In the genomic region with DNA sequence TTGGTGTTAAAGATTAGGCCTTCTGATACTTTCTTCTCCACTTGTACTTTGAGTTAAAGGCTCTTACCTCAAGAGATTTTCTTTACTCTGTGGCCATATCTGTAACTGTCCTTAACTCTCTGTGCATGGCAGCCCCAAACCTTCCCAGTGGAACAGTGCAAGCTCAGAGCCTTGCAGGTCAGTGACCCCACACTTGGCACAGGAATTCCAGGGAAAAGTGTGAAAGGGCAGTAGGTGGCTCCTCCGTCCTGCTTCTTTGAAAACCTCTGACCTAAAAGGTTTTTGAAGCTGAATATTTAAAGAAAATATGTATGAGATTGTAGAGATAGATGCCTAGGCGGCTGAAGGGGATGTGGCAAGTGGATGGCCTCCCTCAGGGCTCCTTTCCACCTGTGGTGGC, we compare ENCODE assay signal across 18 cellular contexts.
"Had no signal": no experiment of that assay in that cellular context is flagged by ENCODE, and none has a peak within 500 bp of the region (broad histone marks: within the 10 kb centered on the region; RNA-seq: fewer than 3 reads in every experiment).

No MANE protein-coding gene starts in this region.

- DNase-seq: activated CD4-positive, alpha-beta T cell treated with anti-CD3 and anti-CD28 coated beads, Interleukin-2, amount 10 ng/mL, durations not matched to agents 24 days and 14 days; activated CD8-positive, alpha-beta memory T cell treated with anti-CD3 and anti-CD28 coated beads, Interleukin-2, amount 10 ng/mL, durations not matched to agents 7 days and 5 days; activated CD8-positive, alpha-beta T cell treated with anti-CD3 and anti-CD28 coated beads for 36 hours; activated gamma-delta T cell; activated T-cell treated with anti-CD3 and anti-CD28 coated beads for 4 hours; colonic mucosa; esophagus squamous epithelium; heart left ventricle; kidney; left lung; mucosa of descending colon; stimulated activated CD4-positive, alpha-beta T cell treated with anti-CD3 and anti-CD28 coated beads, Interleukin-4, amount 100 ng/mL, for 24 hours; stimulated activated naive CD4-positive, alpha-beta T cell treated with Interleukin-2 at 50 U/mL for 16 hours; thyroid gland had no signal

- ATAC-seq: activated CD4-positive, CD25-positive, alpha-beta regulatory T cell treated with anti-CD3 and anti-CD28 coated beads, Interleukin-2, amount 50 U/mL, for 24 hours; activated CD8-positive, alpha-beta memory T cell treated with anti-CD3 and anti-CD28 coated beads, Interleukin-2, amount 10 ng/mL, durations not matched to agents 7 days and 5 days; activated CD8-positive, alpha-beta T cell treated with anti-CD3 and anti-CD28 coated beads for 36 hours; left lung; mucosa of descending colon had no signal

- H3K27ac ChIP-seq: ascending aorta, brain microvascular endothelial cell, colonic mucosa, esophagus squamous epithelium, heart left ventricle, left lung, SK-N-MC, thyroid gland had no signal

- H3K4me1 ChIP-seq: ascending aorta, colonic mucosa, left lung had no signal

- H3K9me3 ChIP-seq: ascending aorta, colonic mucosa, esophagus squamous epithelium, heart left ventricle, left lung, mucosa of descending colon, thyroid gland had no signal

- H3K36me3 ChIP-seq: ascending aorta, brain microvascular endothelial cell, colonic mucosa, esophagus squamous epithelium, heart left ventricle, left lung, thyroid gland had no signal

- H3K4me3 ChIP-seq: ascending aorta, colonic mucosa, esophagus squamous epithelium, heart left ventricle, left lung, mucosa of descending colon, SK-N-MC, thyroid gland had no signal

- H3K27me3 ChIP-seq: ascending aorta, brain microvascular endothelial cell, colonic mucosa, esophagus squamous epithelium, heart left ventricle, left lung, thyroid gland had no signal
